Comparison of ENCODE assay signal across 33 cellular contexts in genomic region chr18:70961933-70962332, GRCh38.
"Had no signal": no experiment of that assay in that cellular context is flagged by ENCODE, and none has a peak within 500 bp of the region (broad histone marks: within the 10 kb centered on the region; RNA-seq: fewer than 3 reads in every experiment).

No MANE protein-coding gene starts in this region.

- ATAC-seq: activated naive CD4-positive, alpha-beta T cell treated with anti-CD3 and anti-CD28 coated beads, Interleukin-2, amount 50 U/mL, for 72 hours; activated naive CD8-positive, alpha-beta T cell treated with anti-CD3 and anti-CD28 coated beads, Interleukin-2, amount 50 U/mL, for 24 hours; activated T-cell treated with anti-CD3 and anti-CD28 coated beads, Interleukin-2, amount 50 U/mL, for 4 hours; activated T-cell treated with anti-CD3 and anti-CD28 coated beads, Interleukin-2, amount 50 U/mL, for 72 hours; activated T-helper 17 cell treated with anti-CD3 and anti-CD28 coated beads, Interleukin-2, amount 50 U/mL, for 72 hours; body of pancreas had no signal

- H3K9me3 ChIP-seq: adrenal gland, ascending aorta, body of pancreas, breast epithelium had no signal

- DNase-seq: activated effector memory CD4-positive, alpha-beta T cell treated with anti-CD3 and anti-CD28 coated beads, Interleukin-2, amount 50 U/mL, for 16 hours; activated effector memory CD4-positive, alpha-beta T cell treated with Interleukin-2 at 50 U/mL for 16 hours; activated gamma-delta T cell; activated gamma-delta T cell treated with Interleukin-2 at 50 U/mL for 16 hours; activated naive CD4-positive, alpha-beta T cell; activated naive CD4-positive, alpha-beta T cell treated with anti-CD3 and anti-CD28 coated beads for 36 hours; activated naive CD4-positive, alpha-beta T cell treated with anti-CD3 and anti-CD28 coated beads, Interleukin-2, amount 10 ng/mL, durations not matched to agents 7 days and 5 days; activated naive CD4-positive, alpha-beta T cell treated with anti-CD3 and anti-CD28 coated beads, Interleukin-2, amount 50 U/mL, for 16 hours; activated naive CD4-positive, alpha-beta T cell treated with Interleukin-2 at 50 U/mL for 16 hours; activated naive CD8-positive, alpha-beta T cell treated with anti-CD3 and anti-CD28 coated beads for 36 hours; activated naive CD8-positive, alpha-beta T cell treated with anti-CD3 and anti-CD28 coated beads, Interleukin-2, amount 10 ng/mL, durations not matched to agents 7 days and 5 days; activated naive CD8-positive, alpha-beta T cell treated with anti-CD3 and anti-CD28 coated beads, Interleukin-2, amount 50 U/mL, for 24 hours; activated T-cell treated with anti-CD3 and anti-CD28 coated beads, Interleukin-2, amount 50 U/mL, for 24 hours; activated T-cell treated with anti-CD3 and anti-CD28 coated beads, Interleukin-2, amount 50 U/mL, for 4 hours; activated T-cell treated with anti-CD3 and anti-CD28 coated beads, Interleukin-2, amount 50 U/mL, for 48 hours; activated T-cell treated with anti-CD3 and anti-CD28 coated beads, Interleukin-2, amount 50 U/mL, for 72 hours; adrenal gland; amniotic stem cell; amygdala; anterior cingulate cortex; aorta; brain microvascular endothelial cell; caudate nucleus; central memory CD4-positive, alpha-beta T cell; cerebellar nuclear complex had no signal

- H3K36me3 ChIP-seq: adrenal gland, ascending aorta, brain microvascular endothelial cell, breast epithelium, cardiac muscle cell had no signal

- H3K27me3 ChIP-seq: adrenal gland, ascending aorta, body of pancreas, brain microvascular endothelial cell, breast epithelium, cardiac muscle cell had no signal

- H3K27ac ChIP-seq: adrenal gland, ascending aorta, body of pancreas, brain microvascular endothelial cell, breast epithelium, cardiac muscle cell had no signal

- H3K4me1 ChIP-seq: adrenal gland, ascending aorta, body of pancreas, breast epithelium had no signal

- H3K4me3 ChIP-seq: adrenal gland, ascending aorta, body of pancreas, breast epithelium, cardiac muscle cell had no signal

- FAIRE-seq: astrocyte, bronchial epithelial cell had no signal
